In the genomic region with DNA sequence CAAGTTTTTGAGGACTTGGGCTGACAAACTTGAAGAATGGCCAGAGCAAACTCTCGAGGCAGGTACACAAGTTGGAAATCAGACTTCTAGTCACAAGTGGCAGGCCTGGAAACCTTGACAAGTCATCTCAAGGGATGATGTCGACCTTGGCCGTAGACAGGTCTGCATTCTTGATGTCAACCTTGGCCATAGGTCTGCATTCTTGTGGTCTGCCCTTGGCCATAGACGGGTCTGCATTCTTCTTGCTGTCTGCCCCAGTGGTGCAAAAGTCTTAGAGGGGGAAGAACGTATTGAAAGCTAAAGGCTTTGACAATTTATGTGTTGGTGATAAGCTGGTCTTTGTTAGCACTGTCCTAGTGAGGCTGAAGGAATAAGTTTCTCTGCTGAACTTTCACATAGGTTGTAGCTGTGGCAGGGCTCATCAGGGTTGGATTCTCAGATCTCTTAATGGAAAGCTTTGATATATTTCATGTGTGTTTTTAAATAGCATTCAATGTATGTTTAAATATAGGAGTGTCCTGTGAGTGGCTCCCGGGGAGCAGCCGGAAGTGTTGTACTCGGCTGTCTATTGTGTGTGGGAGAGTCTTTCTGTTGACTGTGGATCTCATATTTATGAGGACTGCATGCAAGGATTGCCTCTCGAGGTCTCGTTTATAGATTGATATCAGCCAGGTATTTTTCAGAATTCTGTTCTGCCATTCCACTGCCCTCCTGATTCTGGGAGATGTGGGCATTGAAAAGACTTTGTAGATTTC, we compare ENCODE assay signal across 8 cellular contexts. TPM values are rescaled to one million over a fixed set of nuclear protein-coding genes. Genes with fewer than 3 reads are reported as not detected.
DNase-seq lines count a peak whose midpoint lies in the region; ATAC-seq and TF ChIP-seq lines count a peak whose summit lies in the region.

No MANE protein-coding gene starts in this region.

- no peak overlapping the region for H3K27ac ChIP-seq in mesenchymal stem cell (ENCODE audit: low read length, poor library complexity, severe bottlenecking)

- WGBS in mesenchymal stem cell = 77% methylated on average over 10 of the region's 10 CpGs

- no peak overlapping the region for H2BK12ac ChIP-seq in mesenchymal stem cell (ENCODE audit: low read length in 2 of 2)

- H2BK120ac ChIP-seq in mesenchymal stem cell (ENCODE audit: low read depth, low read length) = no peak overlapping the region

- H4K8ac ChIP-seq in mesenchymal stem cell (ENCODE audit: low read length) = no peak overlapping the region

- peak overlapping the region; percentile 5 for H3K9ac ChIP-seq in mesenchymal stem cell (ENCODE audit: low read length)

- no peak overlapping the region for H3K4me2 ChIP-seq in mesenchymal stem cell (ENCODE audit: low read length, poor library complexity, severe bottlenecking)

- no peak overlapping the region for H3K4ac ChIP-seq in mesenchymal stem cell (ENCODE audit: low read depth in 1 of 2, low read length in 2 of 2)

- DNase-seq in DMS153 treated with DMSO at 0.1 percent for 48 hours (lab: John Stamatoyannopoulos, UW; ENCODE audit: unreplicated experiment) (peak; percentile 93), NCI-H1417 (lab: John Stamatoyannopoulos, UW) (peak; percentile 67 to 90 (median 68)), mesenchymal stem cell (peak; percentile 16)

- peak; percentile 27 for ATAC-seq in SK-N-SH treated with all-trans-retinoic acid at 6 μM for 48 hours
- no peak for ATAC-seq in HG03280 (IDR thresholded peaks at IDR 0.05; ENCODE audit: unreplicated experiment)
- ATAC-seq in GM19455 (IDR thresholded peaks at IDR 0.05; ENCODE audit: unreplicated experiment) = no peak
- ATAC-seq in HG02973 (IDR thresholded peaks at IDR 0.05; ENCODE audit: unreplicated experiment) = no peak
- no peak for ATAC-seq in HG03025 (IDR thresholded peaks at IDR 0.05; ENCODE audit: low FRiP score, unreplicated experiment)

- no peak overlapping the region for H4K91ac ChIP-seq in mesenchymal stem cell (ENCODE audit: low read length)

- no peaks in the 10 kb centered on the region for H3K9me3 ChIP-seq in mesenchymal stem cell (ENCODE audit: control insufficient read depth, low read length)

- H3K4me3 ChIP-seq in mesenchymal stem cell (ENCODE audit: insufficient read depth in 1 of 2, low read depth in 1 of 2, low read length in 2 of 2) = no peak overlapping the region

- H3K23ac ChIP-seq in mesenchymal stem cell (ENCODE audit: low read length in 2 of 2) = no peak overlapping the region

- no peaks in the 10 kb centered on the region for H3K27me3 ChIP-seq in mesenchymal stem cell (ENCODE audit: control insufficient read depth in 1 of 2, insufficient read depth in 1 of 2, low read length in 2 of 2)

- no peak overlapping the region for H2AFZ ChIP-seq in mesenchymal stem cell (ENCODE audit: low read depth, low read length)

- H3K4me1 ChIP-seq in mesenchymal stem cell (ENCODE audit: control insufficient read depth, insufficient read depth, low read depth, low read length) = peaks cover 2% of the 10 kb centered on the region

- H2AK5ac ChIP-seq in mesenchymal stem cell (ENCODE audit: low read length, severe bottlenecking) = no peak overlapping the region

- no peak overlapping the region for H2BK15ac ChIP-seq in mesenchymal stem cell (ENCODE audit: low read depth, poor library complexity, severe bottlenecking)

- H2BK5ac ChIP-seq in mesenchymal stem cell (ENCODE audit: low read depth, low read length, poor library complexity, severe bottlenecking) = no peak overlapping the region

- no peak overlapping the region for H3K14ac ChIP-seq in mesenchymal stem cell (ENCODE audit: low read length in 2 of 2)

- no peaks in the 10 kb centered on the region for H3K79me1 ChIP-seq in mesenchymal stem cell (replicated peaks; ENCODE audit: low read length, poor library complexity, severe bottlenecking)

- H3K18ac ChIP-seq in mesenchymal stem cell (ENCODE audit: low read depth in 1 of 2, low read length in 2 of 2) = no peak overlapping the region

- H3K36me3 ChIP-seq in mesenchymal stem cell (ENCODE audit: control insufficient read depth in 1 of 2, insufficient read depth in 2 of 2, low read depth in 1 of 2, low read length in 2 of 2) = peaks cover under 1 to 23% of the 10 kb centered on the region in 2 experiments

TF ChIP-seq in SK-N-SH treated with all-trans-retinoic acid at 6 μM for 48 hours, 23 proteins besides CTCF, POLR2A, EP300 and RAD21:
- TF ChIP-seq SNAI2 (CRISPR knock-in tag; IDR thresholded peaks at IDR 0.05) (no peak), ZNF565 (CRISPR knock-in tag; conservative IDR thresholded peaks at IDR 0.05; ENCODE audit: low read depth) (no peak), PPARA (CRISPR knock-in tag; IDR thresholded peaks at IDR 0.05; ENCODE audit: borderline replicate concordance) (no peak), ZFP3 (CRISPR knock-in tag; IDR thresholded peaks at IDR 0.05) (no peak), TCF4 (CRISPR knock-in tag; IDR thresholded peaks at IDR 0.05; ENCODE audit: borderline replicate concordance) (no peak), OSR1 (CRISPR knock-in tag; IDR thresholded peaks at IDR 0.05) (no peak), GLIS3 (CRISPR knock-in tag; IDR thresholded peaks at IDR 0.05) (no peak), ZNF8 (CRISPR knock-in tag; IDR thresholded peaks at IDR 0.05) (no peak)
- TF ChIP-seq, protein P1, sequence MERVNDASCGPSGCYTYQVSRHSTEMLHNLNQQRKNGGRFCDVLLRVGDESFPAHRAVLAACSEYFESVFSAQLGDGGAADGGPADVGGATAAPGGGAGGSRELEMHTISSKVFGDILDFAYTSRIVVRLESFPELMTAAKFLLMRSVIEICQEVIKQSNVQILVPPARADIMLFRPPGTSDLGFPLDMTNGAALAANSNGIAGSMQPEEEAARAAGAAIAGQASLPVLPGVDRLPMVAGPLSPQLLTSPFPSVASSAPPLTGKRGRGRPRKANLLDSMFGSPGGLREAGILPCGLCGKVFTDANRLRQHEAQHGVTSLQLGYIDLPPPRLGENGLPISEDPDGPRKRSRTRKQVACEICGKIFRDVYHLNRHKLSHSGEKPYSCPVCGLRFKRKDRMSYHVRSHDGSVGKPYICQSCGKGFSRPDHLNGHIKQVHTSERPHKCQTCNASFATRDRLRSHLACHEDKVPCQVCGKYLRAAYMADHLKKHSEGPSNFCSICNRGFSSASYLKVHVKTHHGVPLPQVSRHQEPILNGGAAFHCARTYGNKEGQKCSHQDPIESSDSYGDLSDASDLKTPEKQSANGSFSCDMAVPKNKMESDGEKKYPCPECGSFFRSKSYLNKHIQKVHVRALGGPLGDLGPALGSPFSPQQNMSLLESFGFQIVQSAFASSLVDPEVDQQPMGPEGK (CRISPR knock-in tag; IDR thresholded peaks at IDR 0.05; ENCODE audit: borderline replicate concordance) = no peak
- TF ChIP-seq, protein P2, sequence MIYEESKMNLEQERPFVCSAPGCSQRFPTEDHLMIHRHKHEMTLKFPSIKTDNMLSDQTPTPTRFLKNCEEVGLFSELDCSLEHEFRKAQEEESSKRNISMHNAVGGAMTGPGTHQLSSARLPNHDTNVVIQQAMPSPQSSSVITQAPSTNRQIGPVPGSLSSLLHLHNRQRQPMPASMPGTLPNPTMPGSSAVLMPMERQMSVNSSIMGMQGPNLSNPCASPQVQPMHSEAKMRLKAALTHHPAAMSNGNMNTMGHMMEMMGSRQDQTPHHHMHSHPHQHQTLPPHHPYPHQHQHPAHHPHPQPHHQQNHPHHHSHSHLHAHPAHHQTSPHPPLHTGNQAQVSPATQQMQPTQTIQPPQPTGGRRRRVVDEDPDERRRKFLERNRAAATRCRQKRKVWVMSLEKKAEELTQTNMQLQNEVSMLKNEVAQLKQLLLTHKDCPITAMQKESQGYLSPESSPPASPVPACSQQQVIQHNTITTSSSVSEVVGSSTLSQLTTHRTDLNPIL (CRISPR knock-in tag; IDR thresholded peaks at IDR 0.05; ENCODE audit: low read depth) = no peak

RNA-seq across cellular contexts. Expression of a gene that starts 27.0 kb away (rescaled TPM):
- polyA plus RNA-seq in mesenchymal stem cell (2013, experiment 1 of 2) = 466 TPM
- 578 TPM for polyA plus RNA-seq in mesenchymal stem cell (2013, experiment 2 of 2)

Comparison
In these comparisons a context has a peak if more than half of its experiments do, and no peak if none do; other contexts are left out.
1. DNase-seq: peak in every context shown above with its lines; median percentile 93 in DMS153 treated with DMSO at 0.1 percent for 48 hours; 68 in NCI-H1417; 16 in mesenchymal stem cell.